ENCODE assay signal across 22 cellular contexts in the genomic region with DNA sequence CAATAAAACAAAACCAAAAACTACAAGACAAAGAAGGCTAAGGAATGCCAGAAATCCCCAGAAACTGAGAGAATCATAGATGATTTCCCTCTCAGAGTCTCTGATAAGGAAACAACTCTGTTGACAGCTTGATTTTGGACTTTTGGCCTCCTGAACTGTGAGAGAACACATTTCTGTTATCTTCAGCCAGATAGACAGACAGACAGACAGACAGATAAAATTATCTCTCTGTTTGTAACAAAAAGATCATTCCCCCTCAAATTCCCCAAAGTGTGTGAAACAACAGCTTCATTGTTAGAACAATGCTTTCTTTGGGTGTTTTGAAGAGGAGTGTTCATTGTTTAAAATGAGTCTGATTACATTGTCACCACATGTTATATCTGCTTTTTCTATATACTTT.
DNase-seq lines count a peak whose midpoint lies in the region; ATAC-seq, FAIRE-seq and TF ChIP-seq lines count a peak whose summit lies in the region.
"Had no signal": no experiment of that assay in that cellular context is flagged by ENCODE, and none has a peak within 500 bp of the region (broad histone marks: within the 10 kb centered on the region; RNA-seq: fewer than 3 reads in every experiment).

No MANE protein-coding gene starts in this region.

- CTCF ChIA-PET in K562 (lab: Yijun Ruan, JAX; ENCODE audit: low intra/inter-chr PET ratio) (no interaction called here), HepG2 (lab: Yijun Ruan, JAX; ENCODE audit: low intra/inter-chr PET ratio, low total read pairs) (no interaction called here)

- no peak for TF ChIP-seq RAD21 in K562 (CRISPR knock-in tag; conservative IDR thresholded peaks at IDR 0.05 in 1 of 2, IDR thresholded peaks at IDR 0.05 in 1 of 2)
- no peak for TF ChIP-seq RAD21 in HepG2 (CRISPR knock-in tag; IDR thresholded peaks at IDR 0.05)

- H3K36me3 ChIP-seq in cardiac muscle cell: no peaks in the 10 kb centered on the region
- H3K36me3 ChIP-seq in K562 (ENCODE audit: control insufficient read depth, insufficient read depth, low read length): no peaks in the 10 kb centered on the region; the same call in 2 of the 3 replicates
- H3K36me3 ChIP-seq in HepG2 (replicated peaks in 1 of 2; ENCODE audit: control insufficient read depth in 1 of 2, insufficient read depth in 2 of 2, low read length in 2 of 2): no peaks in the 10 kb centered on the region
- no peaks in the 10 kb centered on the region for H3K36me3 ChIP-seq in small intestine (ENCODE audit: control insufficient read depth in 2 of 2, insufficient read depth in 2 of 2, low read length in 2 of 2)
- no peaks in the 10 kb centered on the region for H3K36me3 ChIP-seq in gastrocnemius medialis
- H3K36me3 ChIP-seq: BLaER1 treated with 17β-estradiol and CSF1 and Interleukin-3, amounts not matched to agents 10 nM and 100 nM; Peyer's patch; SJCRH30 had no signal

- no peak overlapping the region for H3K4me2 ChIP-seq in K562 (ENCODE audit: insufficient read depth, low read length)
- no peak overlapping the region for H3K4me2 ChIP-seq in HepG2 (ENCODE audit: low read depth, low read length)
- H3K4me2 ChIP-seq: BLaER1 treated with 17β-estradiol and CSF1 and Interleukin-3, amounts not matched to agents 10 nM and 100 nM had no signal

- no peak for ATAC-seq in K562
- peak; percentile 60 for ATAC-seq in HepG2
- ATAC-seq in gastrocnemius medialis: no peak

- TF ChIP-seq CTCF in cardiac muscle cell (IDR thresholded peaks at IDR 0.05; ENCODE audit: low read depth, low read length): no peak
- TF ChIP-seq CTCF in K562 (IDR thresholded peaks at IDR 0.05 in 2 of 3, conservative IDR thresholded peaks at IDR 0.05 in 1 of 3; ENCODE audit: insufficient read depth in 2 of 3, low read depth in 1 of 3, low read length in 3 of 3): no peak
- TF ChIP-seq CTCF in HepG2 (CRISPR knock-in tag; IDR thresholded peaks at IDR 0.05): no peak
- no peak for TF ChIP-seq CTCF in gastrocnemius medialis (IDR thresholded peaks at IDR 0.05 in 4 of 5, conservative IDR thresholded peaks at IDR 0.05 in 1 of 5)

- TF ChIP-seq POLR2A in K562 (conservative IDR thresholded peaks at IDR 0.05) (no peak), HepG2 (IDR thresholded peaks at IDR 0.05; ENCODE audit: insufficient read depth in 1 of 2, low read depth in 2 of 2, low read length in 2 of 2) (no peak), gastrocnemius medialis (IDR thresholded peaks at IDR 0.05) (no peak)

- POLR2A ChIA-PET in K562 (lab: Yijun Ruan, JAX): no interaction called here
- POLR2A ChIA-PET in HepG2 (lab: Yijun Ruan, JAX): no interaction called here

- peak overlapping the region; percentile 8 for H3K27ac ChIP-seq in cardiac muscle cell
- H3K27ac ChIP-seq in K562 (ENCODE audit: extremely low read depth, low read depth, low read length): no peak overlapping the region
- H3K27ac ChIP-seq in HepG2 (ENCODE audit: extremely low read length, insufficient read depth, low read length): no peak overlapping the region
- H3K27ac ChIP-seq in small intestine (ENCODE audit: low read depth in 1 of 2, low read length in 1 of 2): no peak overlapping the region
- no peak overlapping the region for H3K27ac ChIP-seq in gastrocnemius medialis
- H3K27ac ChIP-seq: 22Rv1; BLaER1 treated with 17β-estradiol and CSF1 and Interleukin-3, amounts not matched to agents 10 nM and 100 nM; Peyer's patch; SJCRH30 had no signal

- TF ChIP-seq EP300 in K562 (IDR thresholded peaks at IDR 0.05; ENCODE audit: low read length): no peak
- TF ChIP-seq EP300 in HepG2 (IDR thresholded peaks at IDR 0.05; ENCODE audit: low read depth in 2 of 2, low read length in 2 of 2): no peak
- TF ChIP-seq EP300 in HepG2 (CRISPR knock-in tag; IDR thresholded peaks at IDR 0.05; ENCODE audit: borderline replicate concordance): no peak

- H3K27me3 ChIP-seq in cardiac muscle cell: no peaks in the 10 kb centered on the region
- H3K27me3 ChIP-seq in K562 (ENCODE audit: control insufficient read depth in 2 of 2, insufficient read depth in 2 of 2, low read length in 2 of 2): no peaks in the 10 kb centered on the region
- no peaks in the 10 kb centered on the region for H3K27me3 ChIP-seq in HepG2 (ENCODE audit: control insufficient read depth in 1 of 2, insufficient read depth in 2 of 2, low read length in 2 of 2)
- no peaks in the 10 kb centered on the region for H3K27me3 ChIP-seq in small intestine (ENCODE audit: control insufficient read depth in 2 of 2, insufficient read depth in 2 of 2, low read length in 2 of 2)
- H3K27me3 ChIP-seq in gastrocnemius medialis: no peaks in the 10 kb centered on the region
- H3K27me3 ChIP-seq: BLaER1 treated with 17β-estradiol and CSF1 and Interleukin-3, amounts not matched to agents 10 nM and 100 nM; Peyer's patch; SJCRH30 had no signal

- H3K9ac ChIP-seq in K562 (ENCODE audit: insufficient read depth in 1 of 2, low read depth in 2 of 2, low read length in 2 of 2) (no peak overlapping the region), HepG2 (ENCODE audit: insufficient read depth, low read depth, low read length) (no peak overlapping the region)
- H3K9ac ChIP-seq: BLaER1 treated with 17β-estradiol and CSF1 and Interleukin-3, amounts not matched to agents 10 nM and 100 nM had no signal

- H3K4me1 ChIP-seq in cardiac muscle cell (ENCODE audit: low read depth): peaks cover 8% of the 10 kb centered on the region
- H3K4me1 ChIP-seq in K562 (replicated peaks in 1 of 2; ENCODE audit: control insufficient read depth in 2 of 2, insufficient read depth in 2 of 2, low read length in 2 of 2): peaks cover 0 to 20% of the 10 kb centered on the region in 2 experiments; a peak in 2 of 5 replicates
- peaks cover 12% of the 10 kb centered on the region for H3K4me1 ChIP-seq in HepG2 (ENCODE audit: insufficient read depth, low read length)
- H3K4me1 ChIP-seq in small intestine (ENCODE audit: control insufficient read depth in 2 of 2, insufficient read depth in 1 of 2, low read depth in 1 of 2, low read length in 1 of 2): no peaks in the 10 kb centered on the region
- H3K4me1 ChIP-seq in gastrocnemius medialis: peaks cover 10 to 12% of the 10 kb centered on the region in 2 donors
- H3K4me1 ChIP-seq: BLaER1 treated with 17β-estradiol and CSF1 and Interleukin-3, amounts not matched to agents 10 nM and 100 nM; Peyer's patch; SJCRH30 had no signal

- in situ Hi-C loops in K562 (cut with MboI) (no loop called here), HepG2 (cut with HindIII; ENCODE audit: extremely low pct_ligation_motif_present, low pct_unique_long_range_greater_than_20kb) (no loop called here), gastrocnemius medialis (cut with MboI; ENCODE audit: low sequenced_read_pairs in 4 of 4) (no loop called here)

- FAIRE-seq in K562 (lab: Jason Lieb, UNC): no peak
- FAIRE-seq in HepG2 (lab: Jason Lieb, UNC): peak; percentile 23
- FAIRE-seq in small intestine (lab: Jason Lieb, UNC): no peak
- FAIRE-seq: GM18507, GM19239 had no signal

- H2AFZ ChIP-seq in K562 (ENCODE audit: low read depth, low read length) (no peak overlapping the region), HepG2 (ENCODE audit: low read length) (no peak overlapping the region)

- H3K9me3 ChIP-seq in cardiac muscle cell (ENCODE audit: low read depth) (no peaks in the 10 kb centered on the region), K562 (replicated peaks; ENCODE audit: control insufficient read depth, insufficient read depth, low read depth, low read length) (no peaks in the 10 kb centered on the region), HepG2 (ENCODE audit: low read length) (no peaks in the 10 kb centered on the region), small intestine (ENCODE audit: control insufficient read depth, low read depth) (no peaks in the 10 kb centered on the region), gastrocnemius medialis (no peaks in the 10 kb centered on the region)
- H3K9me3 ChIP-seq: BLaER1 treated with 17β-estradiol and CSF1 and Interleukin-3, amounts not matched to agents 10 nM and 100 nM; Peyer's patch; SJCRH30 had no signal

- H3K4me3 ChIP-seq in cardiac muscle cell: no peak overlapping the region
- H3K4me3 ChIP-seq in K562: no peak overlapping the region
- H3K4me3 ChIP-seq in HepG2 (replicated peaks in 1 of 3; ENCODE audit: insufficient read depth in 1 of 3, low read depth in 2 of 3, low read length in 3 of 3): no peak overlapping the region
- no peak overlapping the region for H3K4me3 ChIP-seq in small intestine (ENCODE audit: low read depth in 1 of 2, low read length in 2 of 2)
- H3K4me3 ChIP-seq in gastrocnemius medialis: no peak overlapping the region
- H3K4me3 ChIP-seq: BLaER1 treated with 17β-estradiol and CSF1 and Interleukin-3, amounts not matched to agents 10 nM and 100 nM; Peyer's patch; SJCRH30 had no signal

- H4K20me1 ChIP-seq in K562 (replicated peaks; ENCODE audit: control insufficient read depth, insufficient read depth, low read length) (no peaks in the 10 kb centered on the region), HepG2 (ENCODE audit: insufficient read depth, low read length) (no peaks in the 10 kb centered on the region)
- H4K20me1 ChIP-seq: BLaER1 treated with 17β-estradiol and CSF1 and Interleukin-3, amounts not matched to agents 10 nM and 100 nM had no signal

- intact Hi-C loops in cardiac septum (cut with DNase I): no loop called here
- intact Hi-C loops in K562 (cut with micrococcal nuclease): no loop called here
- intact Hi-C loops in HepG2 (cut with micrococcal nuclease; ENCODE audit: unreplicated experiment): no loop called here
- intact Hi-C loops in gastrocnemius medialis (cut with DNase I; ENCODE audit: low total_unique reads): no loop called here

- no TSS peak for BruUV-seq in K562 (replicated peaks; lab: Mats Ljungman, UMichigan)
- BruUV-seq in HepG2 (replicated peaks; lab: Mats Ljungman, UMichigan): no TSS peak

- no peaks in the 10 kb centered on the region for H3K9me1 ChIP-seq in K562 (ENCODE audit: control insufficient read depth, insufficient read depth, low read length)

- DNase-seq in cardiac muscle cell (ENCODE audit: low read depth in 1 of 2, low spot score in 1 of 2) (peak in 1 of 2 donors; percentile 46), cardiac septum (ENCODE audit: low spot score) (no peak), K562 (ENCODE audit: extremely low read depth in 1 of 4, low spot score in 3 of 4) (peak in 1 of 4 experiments; percentile 30), HepG2 (ENCODE audit: low spot score) (peak; percentile 44), small intestine (peak; percentile 26), NCI-H2029 treated with DMSO at 0.1 percent for 48 hours (lab: John Stamatoyannopoulos, UW) (no peak), gastrocnemius medialis (no peak)
- no peak for DNase-seq in activated CD8-positive, alpha-beta memory T cell treated with anti-CD3 and anti-CD28 coated beads, Interleukin-2, amount 50 U/mL, for 48 hours
- DNase-seq: ACHN; CD4-positive, alpha-beta memory T cell; Kasumi-1; NCI-H1417; NCI-H187 treated with DMSO at 0.1 percent for 48 hours; NCI-H2227 treated with DMSO at 0.1 percent for 48 hours; NCI-H510A treated with DMSO at 0.1 percent for 48 hours; NCI-H82; Peyer's patch; SJCRH30 had no signal

- no peaks in the 10 kb centered on the region for H3K79me2 ChIP-seq in K562 (ENCODE audit: control insufficient read depth, insufficient read depth, low read length)
- no peaks in the 10 kb centered on the region for H3K79me2 ChIP-seq in HepG2 (ENCODE audit: insufficient read depth, low read length)

TF ChIP-seq in K562, 482 proteins besides CTCF, POLR2A, EP300 and RAD21 (continues in another document):
- TF ChIP-seq PYGO2 (tag; IDR thresholded peaks at IDR 0.05): no peak

TF ChIP-seq in HepG2, 621 proteins besides CTCF, POLR2A, EP300 and RAD21 (continues in another document):
- TF ChIP-seq SMAD9 (CRISPR knock-in tag; IDR thresholded peaks at IDR 0.05) (no peak), ARHGAP35 (CRISPR knock-in tag; IDR thresholded peaks at IDR 0.05; ENCODE audit: borderline replicate concordance) (no peak)

Comparison
In these comparisons a context has a peak if more than half of its experiments do, and no peak if none do; other contexts are left out.
1. DNase-seq: peak in HepG2 (single experiment) and small intestine (single experiment); none in cardiac septum (single experiment), activated CD8-positive, alpha-beta memory T cell treated with anti-CD3 and anti-CD28 coated beads, Interleukin-2, amount 50 U/mL, for 48 hours (single experiment), NCI-H2029 treated with DMSO at 0.1 percent for 48 hours (single experiment) and gastrocnemius medialis (0 of 2).